Comparison of ENCODE assay signal across 8 cellular contexts in the genomic region with DNA sequence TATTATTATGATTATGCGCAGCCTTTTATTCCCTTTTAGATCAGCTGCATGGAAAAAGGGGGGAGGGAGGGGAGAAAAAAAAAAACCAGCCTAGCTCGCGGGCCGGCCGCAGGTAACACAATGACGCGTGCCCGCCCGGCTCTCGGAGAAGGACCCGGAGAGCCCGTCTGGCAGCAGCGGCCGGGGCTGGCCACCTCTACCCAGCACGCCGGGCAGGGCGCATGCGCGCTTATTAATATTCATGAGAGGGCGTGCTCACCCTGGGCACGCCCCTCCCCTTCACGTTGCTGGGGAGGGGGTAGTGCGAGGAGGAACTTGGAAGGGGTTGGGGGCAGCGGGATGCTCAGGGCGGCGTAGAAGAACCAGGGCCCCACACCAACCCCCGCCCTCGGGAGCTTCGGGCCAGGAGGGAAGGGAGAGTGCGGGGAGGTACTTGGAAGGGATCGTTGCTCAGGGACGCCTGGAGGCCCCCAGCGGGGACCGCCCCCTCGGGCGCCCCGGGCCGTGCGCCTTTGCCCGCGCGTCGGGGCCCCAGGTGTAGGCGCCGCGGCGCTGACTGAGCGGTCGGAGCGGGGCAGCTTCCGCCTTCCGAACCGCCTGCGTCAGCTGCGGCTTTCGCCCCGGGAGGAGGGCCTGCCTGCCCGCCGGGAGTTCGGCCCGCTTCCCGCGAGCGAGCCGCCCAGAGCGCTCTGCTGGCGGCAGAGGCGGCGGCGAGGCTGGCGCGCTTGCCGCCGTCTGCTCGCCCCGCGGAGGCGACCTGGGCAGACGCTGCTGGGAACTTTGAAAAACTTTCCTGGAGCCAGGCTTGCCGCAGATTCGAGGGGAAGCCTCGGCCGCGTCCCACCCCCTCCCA. TPM values are rescaled to one million over a fixed set of nuclear protein-coding genes. Genes with fewer than 3 reads are reported as not detected.
DNase-seq lines count a peak whose midpoint lies in the region; ATAC-seq and TF ChIP-seq lines count a peak whose summit lies in the region.

TSS of gene JAG1 (minus strand) at position 169 of the 853 bp plus-strand sequence. CDS start 469 bp downstream, outside the sequence.

- TF ChIP-seq CTCF in lower leg skin (IDR thresholded peaks at IDR 0.05) = no peak

- peaks cover 18 to 32% (median 28%) of the 10 kb centered on the region in 3 donors for H3K4me1 Mint-ChIP-seq in CD8-positive, alpha-beta memory T cell

- H3K4me3 Mint-ChIP-seq in CD8-positive, alpha-beta memory T cell = peak within 1 kb of the TSS; percentile 27 to 90 (median 83)

- H3K27ac ChIP-seq in CD8-positive, alpha-beta memory T cell (ENCODE audit: low read depth, low read length) = no peak within 1 kb of the TSS

- WGBS in lower leg skin, 2 donors = 0 to 1% methylated on average over 21 to 55 of the region's 84 CpGs

- peak; percentile 67 for ATAC-seq in GM19324 (IDR thresholded peaks at IDR 0.05; ENCODE audit: low FRiP score, unreplicated experiment)
- ATAC-seq in HG03378 (IDR thresholded peaks at IDR 0.05; ENCODE audit: unreplicated experiment) = peak; percentile 47

- peaks cover 9% of the 10 kb centered on the region for H3K27me3 ChIP-seq in CD8-positive, alpha-beta memory T cell (ENCODE audit: insufficient read depth, low read length, poor library complexity, severe bottlenecking)

- H3K36me3 Mint-ChIP-seq in CD8-positive, alpha-beta memory T cell = no peaks in the 10 kb centered on the region

- CTCF ChIA-PET in CD8-positive, alpha-beta memory T cell (lab: Charles Lee) = interaction anchor here (1.4 kb wide), 1 partner anchor 9 kb away, joined by 5 read pairs; no protein-coding TSS in a partner anchor

- POLR2A ChIA-PET in CD8-positive, alpha-beta memory T cell (lab: Charles Lee) = interaction anchor here (0.6 kb wide), 1 partner anchor 676 kb away, joined by 3 read pairs; no protein-coding TSS in a partner anchor

- peak in 1 of 2 donors; percentile 27 for TF ChIP-seq POLR2A in lower leg skin (IDR thresholded peaks at IDR 0.05)

- peaks cover 0 to 2% (median 0%) of the 10 kb centered on the region in 5 donors for H3K9me3 Mint-ChIP-seq in CD8-positive, alpha-beta memory T cell

- peaks cover 47 to 70% of the 10 kb centered on the region in 2 donors for H3K27me3 Mint-ChIP-seq in CD8-positive, alpha-beta memory T cell

- H3K27ac Mint-ChIP-seq in CD8-positive, alpha-beta memory T cell = peak within 1 kb of the TSS in 2 of 8 donors; percentile 35 to 84

- H3K4me1 ChIP-seq in CD8-positive, alpha-beta memory T cell (ENCODE audit: insufficient read depth, low read length) = no peaks in the 10 kb centered on the region

- H3K9me3 ChIP-seq in CD8-positive, alpha-beta memory T cell (ENCODE audit: low read length) = no peaks in the 10 kb centered on the region

- peak within 1 kb of the TSS; percentile 45 for H3K4me3 ChIP-seq in CD8-positive, alpha-beta memory T cell (ENCODE audit: low read length)
- H3K4me3 ChIP-seq in lower leg skin (ENCODE audit: low read depth, poor library complexity, severe bottlenecking) = peak within 1 kb of the TSS; percentile 78

- DNase-seq in CD8-positive, alpha-beta memory T cell = peak in 2 of 5 donors; percentile 12 to 44
- DNase-seq in NCI-H345 treated with DMSO at 0.1 percent for 48 hours (lab: John Stamatoyannopoulos, UW; ENCODE audit: unreplicated experiment) (peak; percentile 96), lower leg skin (ENCODE audit: low spot score in 2 of 2) (peak; percentile 94 to 98)
- DNase-seq in activated CD4-positive, alpha-beta T cell treated with anti-CD3 and anti-CD28 coated beads for 48 hours = peak; percentile 81
- DNase-seq in effector CD4-positive, alpha-beta T cell = peak; percentile 31
- peak; percentile 16 for DNase-seq in stimulated activated CD8-positive, alpha-beta memory T cell treated with anti-CD3 and anti-CD28 coated beads, Interleukin-15, amount 100 ng/mL, for 1 hour (ENCODE audit: low read depth)

- intact Hi-C loops in lower leg skin (cut with DNase I; ENCODE audit: low total_unique reads) = loop anchor here (10.0 kb wide), 1 partner anchor 601 kb away; no protein-coding TSS in a partner anchor

- H3K36me3 ChIP-seq in CD8-positive, alpha-beta memory T cell (ENCODE audit: insufficient read depth, low read length) = no peaks in the 10 kb centered on the region

RNA-seq across cellular contexts. Expression of gene JAG1, which starts in this region (rescaled TPM):
- total RNA-seq in CD8-positive, alpha-beta memory T cell = under 1 TPM; 0.11 to 0.24 TPM
- polyA plus RNA-seq in CD8-positive, alpha-beta memory T cell = 0.24 TPM
- 100 to 1,000 TPM; 145 to 238 (median 186) TPM for total RNA-seq in lower leg skin

Comparison
In these comparisons a context has a peak if more than half of its experiments do, and no peak if none do; other contexts are left out.
1. RNA of gene JAG1 (total RNA-seq): 145 to 238 TPM in lower leg skin; 0.11 to 0.24 TPM in CD8-positive, alpha-beta memory T cell; every median in the first group is over 100 times any median in the second.